Comparison of ENCODE assay signal across 1 cellular context in the genomic region with DNA sequence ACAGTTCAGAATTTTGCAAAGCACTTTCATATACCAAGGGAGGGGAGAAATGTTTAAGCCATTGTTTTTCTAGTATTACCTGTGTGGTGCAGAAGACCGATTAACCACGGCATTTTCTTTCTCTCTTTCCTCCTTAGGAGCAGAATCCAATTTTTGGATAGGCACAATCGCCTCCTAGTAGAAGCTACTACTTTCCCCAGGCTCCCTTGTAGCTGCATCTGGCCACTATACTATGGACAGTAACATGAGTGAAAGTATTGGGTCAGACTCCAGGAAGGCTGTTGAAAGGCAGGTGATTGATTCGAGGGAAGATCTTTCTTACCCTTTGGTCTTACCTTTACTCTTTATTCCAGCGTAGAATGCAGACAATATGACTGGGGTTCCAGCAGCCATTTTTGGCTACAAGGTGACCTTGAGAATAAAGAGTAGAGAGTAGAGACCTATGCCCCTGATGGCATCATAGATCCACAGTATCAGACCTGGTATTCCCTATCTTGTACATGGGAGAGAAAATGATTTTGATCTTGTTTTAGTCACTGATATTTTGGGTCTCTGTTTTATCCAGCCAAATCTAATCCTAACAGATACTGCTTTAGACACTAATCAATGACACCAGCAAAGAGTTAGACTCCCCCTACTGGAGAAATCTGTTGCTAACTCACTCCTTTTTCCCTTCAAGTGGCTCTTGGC.
TF ChIP-seq lines count a peak whose summit lies in the region.

No MANE protein-coding gene starts in this region.

TF ChIP-seq in GM23338, 12 proteins besides CTCF, POLR2A, EP300 and RAD21 (continued from another document):
- TF ChIP-seq ZNF462 (CRISPR knock-in tag; IDR thresholded peaks at IDR 0.05) = no peak
- TF ChIP-seq JUNB (IDR thresholded peaks at IDR 0.05; ENCODE audit: unreplicated experiment) = no peak
- TF ChIP-seq ZNF114 (CRISPR knock-in tag; IDR thresholded peaks at IDR 0.05) = no peak
- TF ChIP-seq, protein P1, sequence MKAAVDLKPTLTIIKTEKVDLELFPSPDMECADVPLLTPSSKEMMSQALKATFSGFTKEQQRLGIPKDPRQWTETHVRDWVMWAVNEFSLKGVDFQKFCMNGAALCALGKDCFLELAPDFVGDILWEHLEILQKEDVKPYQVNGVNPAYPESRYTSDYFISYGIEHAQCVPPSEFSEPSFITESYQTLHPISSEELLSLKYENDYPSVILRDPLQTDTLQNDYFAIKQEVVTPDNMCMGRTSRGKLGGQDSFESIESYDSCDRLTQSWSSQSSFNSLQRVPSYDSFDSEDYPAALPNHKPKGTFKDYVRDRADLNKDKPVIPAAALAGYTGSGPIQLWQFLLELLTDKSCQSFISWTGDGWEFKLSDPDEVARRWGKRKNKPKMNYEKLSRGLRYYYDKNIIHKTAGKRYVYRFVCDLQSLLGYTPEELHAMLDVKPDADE (IDR thresholded peaks at IDR 0.05) = no peak
- no peak for TF ChIP-seq CREB1 (CRISPR knock-in tag; IDR thresholded peaks at IDR 0.05; ENCODE audit: low read depth)
- TF ChIP-seq EZH2phosphoT487 (IDR thresholded peaks at IDR 0.05; ENCODE audit: unreplicated experiment) = no peak
- no peak for TF ChIP-seq REST (IDR thresholded peaks at IDR 0.05; ENCODE audit: unreplicated experiment)
- no peak for TF ChIP-seq ZNF331 (CRISPR knock-in tag; IDR thresholded peaks at IDR 0.05; ENCODE audit: low read depth)
